Comparison of ENCODE assay signal across 12 cellular contexts in genomic region chr11:71930556-71931244, GRCh38. TPM values are rescaled to one million over a fixed set of nuclear protein-coding genes. Genes with fewer than 3 reads are reported as not detected.
DNase-seq lines count a peak whose midpoint lies in the region; ATAC-seq and TF ChIP-seq lines count a peak whose summit lies in the region.
"Had no signal": no experiment of that assay in that cellular context is flagged by ENCODE, and none has a peak within 500 bp of the region (broad histone marks: within the 10 kb centered on the region; RNA-seq: fewer than 3 reads in every experiment).

No MANE protein-coding gene starts in this region.

- H3K14ac ChIP-seq in H9 (ENCODE audit: insufficient read depth, low read length): no peak overlapping the region

- H3K79me2 ChIP-seq in H9 (ENCODE audit: insufficient read depth, low read length): peaks cover 35% of the 10 kb centered on the region

- no peak overlapping the region for H4K8ac ChIP-seq in H9 (replicated peaks; ENCODE audit: insufficient read length, low read depth, low read length)

- H2BK12ac ChIP-seq in H9 (ENCODE audit: insufficient read length, low read depth, low read length): no peak overlapping the region

- H3K36me3 ChIP-seq in CD4-positive, CD25-positive, alpha-beta regulatory T cell (ENCODE audit: control insufficient read depth, insufficient read depth, low read length): no peaks in the 10 kb centered on the region
- peaks cover 0 to 8% (median 0%) of the 10 kb centered on the region in 3 experiments for H3K36me3 ChIP-seq in naive thymus-derived CD4-positive, alpha-beta T cell (ENCODE audit: control insufficient read depth in 2 of 3, insufficient read depth in 3 of 3, low read length in 3 of 3)
- no peaks in the 10 kb centered on the region for H3K36me3 ChIP-seq in transverse colon

- no peak overlapping the region for H3K23ac ChIP-seq in H9 (ENCODE audit: insufficient read length, low read depth, low read length)

- intact Hi-C loops in activated T-helper 2 cell treated with anti-CD3 and anti-CD28 coated beads, Interferon-gamma antibody, Interleukin-2, Interleukin-4, amounts not matched to agents 10 μg/mL and 5 μg/mL and 100 μg/mL, durations not matched to agents 14 hours and 24 hours and 36 hours (cut with micrococcal nuclease): loop anchor here (1.0 kb wide), 1 partner anchor 16 kb away; no protein-coding TSS in a partner anchor
- intact Hi-C loops in naive thymus-derived CD4-positive, alpha-beta T cell (cut with micrococcal nuclease): no loop called here
- intact Hi-C loops in transverse colon (cut with DNase I; ENCODE audit: low total_unique reads): no loop called here

- peaks cover 6% of the 10 kb centered on the region for H3K27me3 Mint-ChIP-seq in CD4-positive, CD25-positive, alpha-beta regulatory T cell
- H3K27me3 Mint-ChIP-seq in H9 (ENCODE audit: low read depth): no peaks in the 10 kb centered on the region
- H3K27me3 Mint-ChIP-seq in activated T-helper 2 cell treated with anti-CD3 and anti-CD28 coated beads, Interferon-gamma antibody, Interleukin-2, Interleukin-4, amounts not matched to agents 10 μg/mL and 5 μg/mL and 100 μg/mL, durations not matched to agents 14 hours and 24 hours and 36 hours (ENCODE audit: low read depth): no peaks in the 10 kb centered on the region
- H3K27me3 Mint-ChIP-seq in naive thymus-derived CD4-positive, alpha-beta T cell: no peaks in the 10 kb centered on the region

- H2AK5ac ChIP-seq in H9 (ENCODE audit: insufficient read length, low read length): no peak overlapping the region

- H3K9me3 Mint-ChIP-seq in CD4-positive, CD25-positive, alpha-beta regulatory T cell: no peaks in the 10 kb centered on the region
- H3K9me3 Mint-ChIP-seq in H9: no peaks in the 10 kb centered on the region
- no peaks in the 10 kb centered on the region for H3K9me3 Mint-ChIP-seq in activated T-helper 2 cell treated with anti-CD3 and anti-CD28 coated beads, Interferon-gamma antibody, Interleukin-2, Interleukin-4, amounts not matched to agents 10 μg/mL and 5 μg/mL and 100 μg/mL, durations not matched to agents 14 hours and 24 hours and 36 hours
- H3K9me3 Mint-ChIP-seq in naive thymus-derived CD4-positive, alpha-beta T cell: no peaks in the 10 kb centered on the region

- H3K4ac ChIP-seq in H9 (ENCODE audit: low read depth, low read length): no peak overlapping the region

- peak overlapping the region; percentile 82 for H3K4me2 ChIP-seq in H9 (ENCODE audit: insufficient read depth, insufficient read length, low read length)

- POLR2A ChIA-PET in naive thymus-derived CD4-positive, alpha-beta T cell (lab: Charles Lee): interaction anchor here (0.6 kb wide), 1 partner anchor 1662 kb away, joined by 4 read pairs; no protein-coding TSS in a partner anchor

- H2BK20ac ChIP-seq in H9 (ENCODE audit: low read depth, low read length, poor library complexity, severe bottlenecking): no peak overlapping the region

- H2BK120ac ChIP-seq in H9 (ENCODE audit: low read depth, low read length, poor library complexity, severe bottlenecking): no peak overlapping the region

- TF ChIP-seq POLR2A in transverse colon (IDR thresholded peaks at IDR 0.05) (no peak), GM18505 (IDR thresholded peaks at IDR 0.05; ENCODE audit: borderline replicate concordance, extremely low read depth, insufficient read depth, insufficient read length) (no peak)

- no peak overlapping the region for H3K9ac ChIP-seq in H9 (ENCODE audit: extremely low read depth, insufficient read length, low read length)

- H3K27ac Mint-ChIP-seq in CD4-positive, CD25-positive, alpha-beta regulatory T cell: peak overlapping the region in 2 of 3 donors; percentile 36 to 38
- no peak overlapping the region for H3K27ac Mint-ChIP-seq in H9
- H3K27ac Mint-ChIP-seq in activated T-helper 2 cell treated with anti-CD3 and anti-CD28 coated beads, Interferon-gamma antibody, Interleukin-2, Interleukin-4, amounts not matched to agents 10 μg/mL and 5 μg/mL and 100 μg/mL, durations not matched to agents 14 hours and 24 hours and 36 hours: peak overlapping the region; percentile 29
- peak overlapping the region in 4 of 9 donors; percentile 3 to 16 (median 7) for H3K27ac Mint-ChIP-seq in naive thymus-derived CD4-positive, alpha-beta T cell

- H3K79me1 ChIP-seq in H9 (ENCODE audit: insufficient read depth, low read depth, low read length, poor library complexity, severe bottlenecking): peaks cover 12% of the 10 kb centered on the region

- in situ Hi-C loops in transverse colon (cut with MboI; ENCODE audit: low pct_ligation_motif_present in 1 of 4, low pct_unique_long_range_greater_than_20kb in 1 of 4, low sequenced_read_pairs in 3 of 4): no loop called here

- H3T11ph ChIP-seq in H9 (ENCODE audit: low read length): no peak overlapping the region

- H4K91ac ChIP-seq in H9 (ENCODE audit: insufficient read length, low read depth, low read length): no peak overlapping the region

- ATAC-seq in CD4-positive, CD25-positive, alpha-beta regulatory T cell (ENCODE audit: low read depth in 2 of 2): no peak
- ATAC-seq in naive thymus-derived CD4-positive, alpha-beta T cell: no peak
- no peak for ATAC-seq in GM19035 (IDR thresholded peaks at IDR 0.05; ENCODE audit: unreplicated experiment)
- no peak for ATAC-seq in foreskin keratinocyte
- ATAC-seq in GM18505 (IDR thresholded peaks at IDR 0.05; ENCODE audit: unreplicated experiment): no peak
- ATAC-seq: left lung had no signal

- no peak overlapping the region for H3K18ac ChIP-seq in H9 (ENCODE audit: insufficient read length, low read depth, low read length)

- no peak overlapping the region for H3K56ac ChIP-seq in H9 (ENCODE audit: insufficient read length, low read depth, low read length)

- TF ChIP-seq EP300 in transverse colon (IDR thresholded peaks at IDR 0.05; ENCODE audit: low read depth): no peak

- H3K4me3 ChIP-seq in CD4-positive, CD25-positive, alpha-beta regulatory T cell (ENCODE audit: low read depth, low read length): peak overlapping the region; percentile 46
- no peak overlapping the region for H3K4me3 ChIP-seq in naive thymus-derived CD4-positive, alpha-beta T cell (ENCODE audit: low read length)
- no peak overlapping the region for H3K4me3 ChIP-seq in transverse colon

- no peaks in the 10 kb centered on the region for H3K9me3 ChIP-seq in CD4-positive, CD25-positive, alpha-beta regulatory T cell (ENCODE audit: control insufficient read depth in 2 of 2, low read length in 2 of 2)
- H3K9me3 ChIP-seq in H9 (ENCODE audit: control insufficient read depth, low read depth, low read length) (no peaks in the 10 kb centered on the region), transverse colon (no peaks in the 10 kb centered on the region)
- H3K9me3 ChIP-seq in naive thymus-derived CD4-positive, alpha-beta T cell (ENCODE audit: control insufficient read depth in 2 of 3, low read length in 3 of 3): no peaks in the 10 kb centered on the region
- H3K9me3 ChIP-seq: left lung, sigmoid colon had no signal

- no peak overlapping the region for H3K27ac ChIP-seq in CD4-positive, CD25-positive, alpha-beta regulatory T cell (ENCODE audit: insufficient read depth, low read length, poor library complexity, severe bottlenecking)
- H3K27ac ChIP-seq in H9 (ENCODE audit: insufficient read length, low read depth, low read length) (no peak overlapping the region), transverse colon (no peak overlapping the region), foreskin keratinocyte (no peak overlapping the region)
- no peak overlapping the region for H3K27ac ChIP-seq in naive thymus-derived CD4-positive, alpha-beta T cell (ENCODE audit: low read depth, low read length)
- H3K27ac ChIP-seq: left lung, sigmoid colon had no signal

- no peak overlapping the region for H2AFZ ChIP-seq in H9 (ENCODE audit: low read length)

- no peaks in the 10 kb centered on the region for H4K20me1 ChIP-seq in H9 (ENCODE audit: control insufficient read depth, insufficient read depth, insufficient read length)

- H3K36me3 Mint-ChIP-seq in CD4-positive, CD25-positive, alpha-beta regulatory T cell: no peaks in the 10 kb centered on the region
- H3K36me3 Mint-ChIP-seq in H9 (ENCODE audit: insufficient read depth in 1 of 3, low read depth in 3 of 3): peaks cover 1 to 9% (median 7%) of the 10 kb centered on the region in 3 experiments; a peak in 5 of 7 replicates
- peaks cover 10% of the 10 kb centered on the region for H3K36me3 Mint-ChIP-seq in activated T-helper 2 cell treated with anti-CD3 and anti-CD28 coated beads, Interferon-gamma antibody, Interleukin-2, Interleukin-4, amounts not matched to agents 10 μg/mL and 5 μg/mL and 100 μg/mL, durations not matched to agents 14 hours and 24 hours and 36 hours (ENCODE audit: low read depth)
- peaks cover 0 to 7% (median 0%) of the 10 kb centered on the region in 5 donors for H3K36me3 Mint-ChIP-seq in naive thymus-derived CD4-positive, alpha-beta T cell

- no peaks in the 10 kb centered on the region for H3K27me3 ChIP-seq in CD4-positive, CD25-positive, alpha-beta regulatory T cell (ENCODE audit: control insufficient read depth, insufficient read depth, low read length)
- H3K27me3 ChIP-seq in H9 (ENCODE audit: insufficient read depth, low read length) (no peaks in the 10 kb centered on the region), transverse colon (no peaks in the 10 kb centered on the region), foreskin keratinocyte (no peaks in the 10 kb centered on the region)
- H3K27me3 ChIP-seq in naive thymus-derived CD4-positive, alpha-beta T cell (ENCODE audit: control insufficient read depth in 2 of 2, insufficient read depth in 2 of 2, low read length in 2 of 2): no peaks in the 10 kb centered on the region
- H3K27me3 ChIP-seq: left lung, sigmoid colon had no signal

- DNase-seq in CD4-positive, CD25-positive, alpha-beta regulatory T cell: no peak
- DNase-seq in H9: no peak
- DNase-seq in activated T-helper 2 cell treated with anti-CD3 and anti-CD28 coated beads, Interferon-gamma antibody, Interleukin-2, Interleukin-4, amounts not matched to agents 10 μg/mL and 5 μg/mL and 100 μg/mL, durations not matched to agents 14 hours and 24 hours and 36 hours (ENCODE audit: low spot score): no peak
- no peak for DNase-seq in naive thymus-derived CD4-positive, alpha-beta T cell
- no peak for DNase-seq in transverse colon
- no peak for DNase-seq in foreskin keratinocyte
- DNase-seq: left lung; NCI-H1092; NK-92 treated with Interleukin-12 subunit alpha and Interleukin-12 subunit beta, amount 100 ng/mL, for 24 hours; sigmoid colon had no signal

- H3K4me1 Mint-ChIP-seq in CD4-positive, CD25-positive, alpha-beta regulatory T cell: peaks cover 25 to 72% (median 53%) of the 10 kb centered on the region in 4 donors
- H3K4me1 Mint-ChIP-seq in H9: peaks cover 9 to 24% of the 10 kb centered on the region in 2 experiments
- H3K4me1 Mint-ChIP-seq in activated T-helper 2 cell treated with anti-CD3 and anti-CD28 coated beads, Interferon-gamma antibody, Interleukin-2, Interleukin-4, amounts not matched to agents 10 μg/mL and 5 μg/mL and 100 μg/mL, durations not matched to agents 14 hours and 24 hours and 36 hours (ENCODE audit: low read depth): peaks cover 43% of the 10 kb centered on the region
- H3K4me1 Mint-ChIP-seq in naive thymus-derived CD4-positive, alpha-beta T cell: peaks cover 32 to 73% (median 63%) of the 10 kb centered on the region in 7 donors

- CTCF ChIA-PET in naive thymus-derived CD4-positive, alpha-beta T cell (lab: Charles Lee): interaction anchor here (1.1 kb wide), 1 partner anchor 48 kb away, joined by 3 read pairs; no protein-coding TSS in a partner anchor

- TF ChIP-seq CTCF in H9 (conservative IDR thresholded peaks at IDR 0.05): no peak
- TF ChIP-seq CTCF in transverse colon (IDR thresholded peaks at IDR 0.05): no peak
- no peak for TF ChIP-seq CTCF in foreskin keratinocyte (conservative IDR thresholded peaks at IDR 0.05)

- peaks cover 27% of the 10 kb centered on the region for H3K4me1 ChIP-seq in CD4-positive, CD25-positive, alpha-beta regulatory T cell (ENCODE audit: control insufficient read depth, insufficient read depth, low read length, poor library complexity, severe bottlenecking)
- H3K4me1 ChIP-seq in H9 (ENCODE audit: insufficient read depth, low read length) (no peaks in the 10 kb centered on the region; the same call in 1 of the 2 replicates), transverse colon (peaks cover 13 to 39% (median 18%) of the 10 kb centered on the region in 4 donors), foreskin keratinocyte (peaks cover 5% of the 10 kb centered on the region)
- peaks cover 17 to 22% of the 10 kb centered on the region in 2 donors for H3K4me1 ChIP-seq in naive thymus-derived CD4-positive, alpha-beta T cell (ENCODE audit: control insufficient read depth in 2 of 2, insufficient read depth in 2 of 2, low read length in 2 of 2)

- H3K23me2 ChIP-seq in H9 (ENCODE audit: insufficient read length, low read depth, low read length, poor library complexity, severe bottlenecking): peaks cover 10% of the 10 kb centered on the region

- H3K4me3 Mint-ChIP-seq in CD4-positive, CD25-positive, alpha-beta regulatory T cell: peak overlapping the region; percentile 88 to 99 (median 96)
- peak overlapping the region; percentile 97 to 99 for H3K4me3 Mint-ChIP-seq in H9
- peak overlapping the region; percentile 91 for H3K4me3 Mint-ChIP-seq in activated T-helper 2 cell treated with anti-CD3 and anti-CD28 coated beads, Interferon-gamma antibody, Interleukin-2, Interleukin-4, amounts not matched to agents 10 μg/mL and 5 μg/mL and 100 μg/mL, durations not matched to agents 14 hours and 24 hours and 36 hours (ENCODE audit: low read depth)
- H3K4me3 Mint-ChIP-seq in naive thymus-derived CD4-positive, alpha-beta T cell: peak overlapping the region; percentile 92 to 100 (median 98)

- no peak overlapping the region for H2BK15ac ChIP-seq in H9 (ENCODE audit: low read depth, low read length)

- H4K5ac ChIP-seq in H9 (ENCODE audit: insufficient read length, low read depth, low read length): no peak overlapping the region

- no peak overlapping the region for H2BK5ac ChIP-seq in H9 (ENCODE audit: insufficient read length, low read length)

- WGBS in H9 (ENCODE audit: extremely low coverage, insufficient read length, low lambda C conversion rate): no CpG with 5 or more reads among the region's 11 CpGs
- WGBS in transverse colon (ENCODE audit: low coverage in 1 of 2), 2 donors: 36 to 79% methylated on average over 4 to 11 of the region's 11 CpGs

RNA-seq across cellular contexts. Expression of gene RNF121, which starts 1.9 kb away (rescaled TPM):
- total RNA-seq in CD4-positive, CD25-positive, alpha-beta regulatory T cell: 23.6 TPM
- polyA plus RNA-seq in CD4-positive, CD25-positive, alpha-beta regulatory T cell: 10 to 100 TPM in 2 of 4 donors, 1 to 10 TPM in 2; 8.8 to 13.1 (median 10.2) TPM
- 53.3 and 56.9 TPM in 2 replicates for total RNA-seq in H9 (2021)
- total RNA-seq in activated T-helper 2 cell treated with anti-CD3 and anti-CD28 coated beads, Interferon-gamma antibody, Interleukin-2, Interleukin-4, amounts not matched to agents 10 μg/mL and 5 μg/mL and 100 μg/mL, durations not matched to agents 14 hours and 24 hours and 36 hours: 49.1 and 51.3 TPM in 2 replicates
- 10 to 100 TPM; 18.2 to 37.2 (median 29.2) TPM for total RNA-seq in naive thymus-derived CD4-positive, alpha-beta T cell
- 10 to 100 TPM in 1 of 2 donors, 1 to 10 TPM in 1; 8.8 to 10.8 TPM for polyA plus RNA-seq in naive thymus-derived CD4-positive, alpha-beta T cell
- total RNA-seq in transverse colon: 10 to 100 TPM in 3 of 4 donors, 1 to 10 TPM in 1; 9.7 to 38.6 (median 31.4) TPM
- 21.6 and 24.4 TPM in 2 replicates for total RNA-seq in foreskin keratinocyte
- 26.1 and 26.8 TPM in 2 replicates for polyA plus RNA-seq in foreskin keratinocyte

RNA-seq across cellular contexts. Expression of gene XNDC1N, which starts 2.3 kb away (rescaled TPM):
- total RNA-seq in CD4-positive, CD25-positive, alpha-beta regulatory T cell: 21.7 TPM
- polyA plus RNA-seq in CD4-positive, CD25-positive, alpha-beta regulatory T cell: 1 to 10 TPM; 4.7 to 9.6 (median 6.3) TPM
- 9.1 and 11.0 TPM in 2 replicates for total RNA-seq in H9 (2021)
- total RNA-seq in activated T-helper 2 cell treated with anti-CD3 and anti-CD28 coated beads, Interferon-gamma antibody, Interleukin-2, Interleukin-4, amounts not matched to agents 10 μg/mL and 5 μg/mL and 100 μg/mL, durations not matched to agents 14 hours and 24 hours and 36 hours: 14.7 and 15.1 TPM in 2 replicates
- total RNA-seq in naive thymus-derived CD4-positive, alpha-beta T cell: 10 to 100 TPM; 18.8 to 27.2 (median 24.3) TPM
- polyA plus RNA-seq in naive thymus-derived CD4-positive, alpha-beta T cell: 1 to 10 TPM; 5.0 to 8.8 TPM
- 10 to 100 TPM in 3 of 4 donors, 1 to 10 TPM in 1; 7.9 to 68.5 (median 15.6) TPM for total RNA-seq in transverse colon
- 3.7 and 4.4 TPM in 2 replicates for total RNA-seq in foreskin keratinocyte
- polyA plus RNA-seq in foreskin keratinocyte: 1.2 and 1.4 TPM in 2 replicates

RNA-seq across cellular contexts. Expression of gene DEFB131B, which starts 52.4 kb away (rescaled TPM):
- total RNA-seq in CD4-positive, CD25-positive, alpha-beta regulatory T cell: not detected
- not detected for polyA plus RNA-seq in CD4-positive, CD25-positive, alpha-beta regulatory T cell
- total RNA-seq in H9 (2021): not detected in 2 replicates
- total RNA-seq in activated T-helper 2 cell treated with anti-CD3 and anti-CD28 coated beads, Interferon-gamma antibody, Interleukin-2, Interleukin-4, amounts not matched to agents 10 μg/mL and 5 μg/mL and 100 μg/mL, durations not matched to agents 14 hours and 24 hours and 36 hours: not detected in 2 replicates
- total RNA-seq in naive thymus-derived CD4-positive, alpha-beta T cell: not detected
- polyA plus RNA-seq in naive thymus-derived CD4-positive, alpha-beta T cell: not detected
- not detected for total RNA-seq in transverse colon
- total RNA-seq in foreskin keratinocyte: not detected in 2 replicates
- polyA plus RNA-seq in foreskin keratinocyte: not detected in 2 replicates
- total RNA-seq: left lung, sigmoid colon had no signal
- polyA plus RNA-seq: sigmoid colon had no signal

Comparison
In these comparisons a context has a peak if more than half of its experiments do, and no peak if none do; other contexts are left out.
1. H3K27ac Mint-ChIP-seq: peak in CD4-positive, CD25-positive, alpha-beta regulatory T cell (2 of 3) and activated T-helper 2 cell treated with anti-CD3 and anti-CD28 coated beads, Interferon-gamma antibody, Interleukin-2, Interleukin-4, amounts not matched to agents 10 μg/mL and 5 μg/mL and 100 μg/mL, durations not matched to agents 14 hours and 24 hours and 36 hours (single experiment); none in H9 (0 of 3).
2. Peak in every context shown above with its lines, with median percentiles within 50 percentile points of each other: H3K4me3 Mint-ChIP-seq.